In genomic region chr3:65894126-65894525, GRCh38 we compare ENCODE assay signal across 21 cellular contexts.
A peak's percentile ranks its signal among the peaks of the same experiment; 100 is the strongest.
DNase-seq lines count a peak whose midpoint lies in the region; ATAC-seq and TF ChIP-seq lines count a peak whose summit lies in the region.
"Had no signal": no experiment of that assay in that cellular context is flagged by ENCODE, and none has a peak within 500 bp of the region (broad histone marks: within the 10 kb centered on the region; RNA-seq: fewer than 3 reads in every experiment).

No MANE protein-coding gene starts in this region.

- H3K27me3 ChIP-seq in H9 (ENCODE audit: insufficient read depth, low read length) (no peaks in the 10 kb centered on the region), mesenchymal stem cell (ENCODE audit: control insufficient read depth in 1 of 2, insufficient read depth in 1 of 2, low read length in 2 of 2) (no peaks in the 10 kb centered on the region), thoracic aorta (replicated peaks; ENCODE audit: insufficient read depth) (no peaks in the 10 kb centered on the region)
- H3K27me3 ChIP-seq: BLaER1 treated with 17β-estradiol and CSF1 and Interleukin-3, amounts not matched to agents 10 nM and 100 nM; SJCRH30 had no signal

- H2BK120ac ChIP-seq in H9 (ENCODE audit: low read depth, low read length, poor library complexity, severe bottlenecking) (no peak overlapping the region), mesenchymal stem cell (ENCODE audit: low read depth, low read length) (no peak overlapping the region)

- peaks cover 54 to 66% of the 10 kb centered on the region in 2 experiments for H3K4me1 Mint-ChIP-seq in H9
- peaks cover 27% of the 10 kb centered on the region for H3K4me1 Mint-ChIP-seq in chondrocyte (ENCODE audit: low read depth)
- H3K4me1 Mint-ChIP-seq in CD14-positive monocyte: no peaks in the 10 kb centered on the region
- H3K4me1 Mint-ChIP-seq: CD8-positive, alpha-beta memory T cell had no signal

- H3K27me3 Mint-ChIP-seq in H9 (ENCODE audit: low read depth) (no peaks in the 10 kb centered on the region), chondrocyte (ENCODE audit: low read depth) (no peaks in the 10 kb centered on the region), CD14-positive monocyte (ENCODE audit: low read depth in 3 of 3) (no peaks in the 10 kb centered on the region)

- peaks cover 12% of the 10 kb centered on the region for H3K79me1 ChIP-seq in H9 (ENCODE audit: insufficient read depth, low read depth, low read length, poor library complexity, severe bottlenecking)
- peaks cover 21% of the 10 kb centered on the region for H3K79me1 ChIP-seq in mesenchymal stem cell (replicated peaks; ENCODE audit: low read length, poor library complexity, severe bottlenecking)

- ATAC-seq in thoracic aorta (ENCODE audit: insufficient number of reproducible peaks, low FRiP score, low read depth): no peak
- ATAC-seq in HG03196 (IDR thresholded peaks at IDR 0.05; ENCODE audit: unreplicated experiment): no peak
- no peak for ATAC-seq in HG03045 (IDR thresholded peaks at IDR 0.05; ENCODE audit: unreplicated experiment)
- ATAC-seq: HepG2, Panc1 had no signal

- in situ Hi-C loops in GM13977 (cut with MboI; ENCODE audit: low pct_unique_long_range_greater_than_20kb, low sequenced_read_pairs, unreplicated experiment): no loop called here

- no peak for TF ChIP-seq CTCF in H9 (conservative IDR thresholded peaks at IDR 0.05)
- no peak for TF ChIP-seq CTCF in chondrocyte (IDR thresholded peaks at IDR 0.05)
- no peak for TF ChIP-seq CTCF in thoracic aorta (IDR thresholded peaks at IDR 0.05)
- no peak for TF ChIP-seq CTCF in GM13977 (IDR thresholded peaks at IDR 0.05; ENCODE audit: extremely low read depth, insufficient read depth, missing control alignments)
- no peak for TF ChIP-seq CTCF in CD14-positive monocyte (IDR thresholded peaks at IDR 0.05)

- H2AK5ac ChIP-seq in H9 (ENCODE audit: insufficient read length, low read length): no peak overlapping the region
- no peak overlapping the region for H2AK5ac ChIP-seq in mesenchymal stem cell (ENCODE audit: low read length, severe bottlenecking)

- no peak overlapping the region for H2BK15ac ChIP-seq in H9 (ENCODE audit: low read depth, low read length)
- no peak overlapping the region for H2BK15ac ChIP-seq in mesenchymal stem cell (ENCODE audit: low read depth, poor library complexity, severe bottlenecking)

- H3K4me1 ChIP-seq in H9 (ENCODE audit: insufficient read depth, low read length) (peaks cover 7% of the 10 kb centered on the region; the same call in 1 of the 2 replicates), mesenchymal stem cell (ENCODE audit: control insufficient read depth, insufficient read depth, low read depth, low read length) (peaks cover 2% of the 10 kb centered on the region), thoracic aorta (ENCODE audit: control insufficient read depth in 1 of 2, low read depth in 2 of 2) (peaks cover 21 to 63% of the 10 kb centered on the region in 2 donors)
- H3K4me1 ChIP-seq: BLaER1 treated with 17β-estradiol and CSF1 and Interleukin-3, amounts not matched to agents 10 nM and 100 nM; SJCRH30 had no signal

- H4K20me1 ChIP-seq in H9 (ENCODE audit: control insufficient read depth, insufficient read depth, insufficient read length): no peaks in the 10 kb centered on the region
- H4K20me1 ChIP-seq: BLaER1 treated with 17β-estradiol and CSF1 and Interleukin-3, amounts not matched to agents 10 nM and 100 nM had no signal

- no peak overlapping the region for H3K4me2 ChIP-seq in H9 (ENCODE audit: insufficient read depth, insufficient read length, low read length)
- no peak overlapping the region for H3K4me2 ChIP-seq in mesenchymal stem cell (ENCODE audit: low read length, poor library complexity, severe bottlenecking)
- H3K4me2 ChIP-seq: BLaER1 treated with 17β-estradiol and CSF1 and Interleukin-3, amounts not matched to agents 10 nM and 100 nM had no signal

- H3K56ac ChIP-seq in H9 (ENCODE audit: insufficient read length, low read depth, low read length): no peak overlapping the region

- H2BK5ac ChIP-seq in H9 (ENCODE audit: insufficient read length, low read length) (no peak overlapping the region), mesenchymal stem cell (ENCODE audit: low read depth, low read length, poor library complexity, severe bottlenecking) (no peak overlapping the region)

- intact Hi-C loops in CD14-positive monocyte (cut with micrococcal nuclease): no loop called here

- H2BK20ac ChIP-seq in H9 (ENCODE audit: low read depth, low read length, poor library complexity, severe bottlenecking): no peak overlapping the region

- H3K36me3 ChIP-seq in mesenchymal stem cell (ENCODE audit: control insufficient read depth in 1 of 2, insufficient read depth in 2 of 2, low read depth in 1 of 2, low read length in 2 of 2): no peaks in the 10 kb centered on the region
- H3K36me3 ChIP-seq in thoracic aorta: no peaks in the 10 kb centered on the region
- H3K36me3 ChIP-seq: BLaER1 treated with 17β-estradiol and CSF1 and Interleukin-3, amounts not matched to agents 10 nM and 100 nM; SJCRH30 had no signal

- H3K14ac ChIP-seq in H9 (ENCODE audit: insufficient read depth, low read length) (no peak overlapping the region), mesenchymal stem cell (ENCODE audit: low read length in 2 of 2) (no peak overlapping the region)

- H3K9me3 Mint-ChIP-seq in H9 (no peaks in the 10 kb centered on the region), chondrocyte (ENCODE audit: low read depth) (no peaks in the 10 kb centered on the region), CD14-positive monocyte (peaks cover 0 to 3% (median 0%) of the 10 kb centered on the region in 7 donors)

- no CpG with 5 or more reads among the region's 2 CpGs for WGBS in H9 (ENCODE audit: extremely low coverage, insufficient read length, low lambda C conversion rate)
- 100% methylated on average over 1 of the region's 2 CpGs for WGBS in mesenchymal stem cell

- H4K5ac ChIP-seq in H9 (ENCODE audit: insufficient read length, low read depth, low read length): no peak overlapping the region

- H2AFZ ChIP-seq in H9 (ENCODE audit: low read length): no peak overlapping the region
- H2AFZ ChIP-seq in mesenchymal stem cell (ENCODE audit: low read depth, low read length): no peak overlapping the region

- no peak overlapping the region for H3K4ac ChIP-seq in H9 (ENCODE audit: low read depth, low read length)
- H3K4ac ChIP-seq in mesenchymal stem cell (ENCODE audit: low read depth in 1 of 2, low read length in 2 of 2): no peak overlapping the region

- H3K79me2 ChIP-seq in H9 (ENCODE audit: insufficient read depth, low read length): no peaks in the 10 kb centered on the region; the same call in 1 of the 2 replicates

- H3K27ac ChIP-seq in H9 (ENCODE audit: insufficient read length, low read depth, low read length) (no peak overlapping the region), mesenchymal stem cell (ENCODE audit: low read length, poor library complexity, severe bottlenecking) (no peak overlapping the region), thoracic aorta (peak overlapping the region; percentile 52 to 57)
- H3K27ac ChIP-seq: BLaER1 treated with 17β-estradiol and CSF1 and Interleukin-3, amounts not matched to agents 10 nM and 100 nM; HL-60; SJCRH30 had no signal

- no peak for DNase-seq in H9
- no peak for DNase-seq in chondrocyte (ENCODE audit: low spot score)
- DNase-seq in mesenchymal stem cell: no peak
- no peak for DNase-seq in thoracic aorta (ENCODE audit: low spot score)
- no peak for DNase-seq in GM13977 (ENCODE audit: low spot score)
- no peak for DNase-seq in CD14-positive monocyte (ENCODE audit: low spot score)
- DNase-seq: Calu3; CD8-positive, alpha-beta memory T cell; KBM-7; NCI-H1105; NCI-H146; NCI-H2029 treated with DMSO at 0.1 percent for 48 hours; NCI-H524 treated with DMSO at 0.1 percent for 48 hours; NCI-H82; SJCRH30 had no signal

- H3K27ac Mint-ChIP-seq in H9 (peak overlapping the region in 2 of 3 experiments; percentile 3 to 35; a peak in 3 of 7 replicates), chondrocyte (ENCODE audit: unreplicated experiment) (peak overlapping the region; percentile 65), CD14-positive monocyte (no peak overlapping the region)
- H3K27ac Mint-ChIP-seq: CD8-positive, alpha-beta memory T cell had no signal

- H3T11ph ChIP-seq in H9 (ENCODE audit: low read length): no peak overlapping the region

- H3K23me2 ChIP-seq in H9 (ENCODE audit: insufficient read length, low read depth, low read length, poor library complexity, severe bottlenecking): no peaks in the 10 kb centered on the region

- H2BK12ac ChIP-seq in H9 (ENCODE audit: insufficient read length, low read depth, low read length) (no peak overlapping the region), mesenchymal stem cell (ENCODE audit: low read length in 2 of 2) (no peak overlapping the region)

- H4K91ac ChIP-seq in H9 (ENCODE audit: insufficient read length, low read depth, low read length): no peak overlapping the region
- no peak overlapping the region for H4K91ac ChIP-seq in mesenchymal stem cell (ENCODE audit: low read length)

- H3K4me3 ChIP-seq in mesenchymal stem cell (ENCODE audit: insufficient read depth in 1 of 2, low read depth in 1 of 2, low read length in 2 of 2) (no peak overlapping the region), thoracic aorta (no peak overlapping the region)
- H3K4me3 ChIP-seq: BLaER1 treated with 17β-estradiol and CSF1 and Interleukin-3, amounts not matched to agents 10 nM and 100 nM; SJCRH30 had no signal

- H3K9ac ChIP-seq in H9 (ENCODE audit: extremely low read depth, insufficient read length, low read length) (no peak overlapping the region), mesenchymal stem cell (ENCODE audit: low read length) (peak overlapping the region; percentile 42)
- H3K9ac ChIP-seq: BLaER1 treated with 17β-estradiol and CSF1 and Interleukin-3, amounts not matched to agents 10 nM and 100 nM had no signal

- H4K8ac ChIP-seq in H9 (replicated peaks; ENCODE audit: insufficient read length, low read depth, low read length) (no peak overlapping the region), mesenchymal stem cell (ENCODE audit: low read length) (no peak overlapping the region)

- H3K36me3 Mint-ChIP-seq in H9 (ENCODE audit: insufficient read depth in 1 of 3, low read depth in 3 of 3) (peaks cover 0 to 4% (median 0%) of the 10 kb centered on the region in 3 experiments; a peak in 1 of 7 replicates), chondrocyte (ENCODE audit: low read depth) (no peaks in the 10 kb centered on the region), CD14-positive monocyte (no peaks in the 10 kb centered on the region)
- H3K36me3 Mint-ChIP-seq: CD8-positive, alpha-beta memory T cell had no signal

- H3K4me3 Mint-ChIP-seq in H9: no peak overlapping the region
- no peak overlapping the region for H3K4me3 Mint-ChIP-seq in chondrocyte (ENCODE audit: unreplicated experiment)
- no peak overlapping the region for H3K4me3 Mint-ChIP-seq in CD14-positive monocyte
- H3K4me3 Mint-ChIP-seq: CD8-positive, alpha-beta memory T cell had no signal

- no peak overlapping the region for H3K23ac ChIP-seq in H9 (ENCODE audit: insufficient read length, low read depth, low read length)
- H3K23ac ChIP-seq in mesenchymal stem cell (ENCODE audit: low read length in 2 of 2): no peak overlapping the region

- H3K18ac ChIP-seq in H9 (ENCODE audit: insufficient read length, low read depth, low read length) (no peak overlapping the region), mesenchymal stem cell (ENCODE audit: low read depth in 1 of 2, low read length in 2 of 2) (no peak overlapping the region)

- H3K9me3 ChIP-seq in H9 (ENCODE audit: control insufficient read depth, low read depth, low read length) (no peaks in the 10 kb centered on the region), mesenchymal stem cell (ENCODE audit: control insufficient read depth, low read length) (no peaks in the 10 kb centered on the region), thoracic aorta (no peaks in the 10 kb centered on the region)
- H3K9me3 ChIP-seq: SJCRH30 had no signal

Comparison
In these comparisons a context has a peak if more than half of its experiments do, and no peak if none do; other contexts are left out.
1. H3K27ac ChIP-seq: peak in thoracic aorta (2 of 2); none in H9 (single experiment) and mesenchymal stem cell (single experiment).
2. H3K27ac Mint-ChIP-seq: peak in H9 (2 of 3) and chondrocyte (single experiment); none in CD14-positive monocyte (0 of 7).